8 cellular contexts compared by ENCODE assay signal in genomic region chr11:130068986-130069683, GRCh38.
DNase-seq lines count a peak whose midpoint lies in the region; TF ChIP-seq lines count a peak whose summit lies in the region.

No MANE protein-coding gene starts in this region.

- no peaks in the 10 kb centered on the region for H3K9me3 ChIP-seq in HAP-1
- H3K9me3 ChIP-seq in SU-DHL-6 (ENCODE audit: insufficient read depth, low read length) = no peaks in the 10 kb centered on the region

- no peaks in the 10 kb centered on the region for H3F3A ChIP-seq in SU-DHL-6 (ENCODE audit: insufficient read depth)

- TF ChIP-seq CTCF in GM12864 (IDR thresholded peaks at IDR 0.05; ENCODE audit: low read depth, low read length, missing control alignments) (no peak), LNCaP clone FGC (IDR thresholded peaks at IDR 0.05; ENCODE audit: control insufficient read depth, extremely low read depth, insufficient read depth) (no peak), SU-DHL-6 (IDR thresholded peaks at IDR 0.05; ENCODE audit: insufficient read depth, low read length, poor library complexity, severe bottlenecking) (no peak), astrocyte of the spinal cord (IDR thresholded peaks at IDR 0.05; ENCODE audit: low read depth, low read length) (peak; percentile 16), retinal pigment epithelial cell (conservative IDR thresholded peaks at IDR 0.05; ENCODE audit: low read depth, low read length) (peak; percentile 8)

- H3K4me2 ChIP-seq in SU-DHL-6 (ENCODE audit: low read depth, low read length, poor library complexity, severe bottlenecking) = peak overlapping the region; percentile 72

- no peaks in the 10 kb centered on the region for H3K36me3 ChIP-seq in HAP-1 (replicated peaks)
- no peaks in the 10 kb centered on the region for H3K36me3 ChIP-seq in SU-DHL-6 (ENCODE audit: low read length)

- H3K27me3 ChIP-seq in HAP-1 (ENCODE audit: low read depth) (no peaks in the 10 kb centered on the region), SU-DHL-6 (ENCODE audit: low read length) (no peaks in the 10 kb centered on the region)

- H4K20me1 ChIP-seq in SU-DHL-6 (ENCODE audit: low read depth, low read length) = 0 out of 2 replicates have a peak, but pooled peaks cover 3% of the 10 kb centered on the region

- H3K9me2 ChIP-seq in SU-DHL-6 (replicated peaks; ENCODE audit: insufficient read depth, low read length) = no peaks in the 10 kb centered on the region

- in situ Hi-C loops in HAP-1 (cut with MboI; ENCODE audit: low sequenced_read_pairs) = no loop called here
- in situ Hi-C loops in astrocyte of the spinal cord (cut with HindIII; ENCODE audit: low sequenced_read_pairs) = no loop called here

- H3K27ac ChIP-seq in SU-DHL-6 (ENCODE audit: low read depth, low read length) = no peak overlapping the region

- H2AFZ ChIP-seq in SU-DHL-6 (ENCODE audit: low read depth, low read length, severe bottlenecking) = peak overlapping the region; percentile 93

- peak; percentile 8 for DNase-seq in GM12864 (ENCODE audit: low read depth)
- peak in 1 of 2 experiments; percentile 84 for DNase-seq in HAP-1 (ENCODE audit: low spot score in 2 of 2)
- DNase-seq in LNCaP clone FGC (ENCODE audit: low read depth) = no peak
- DNase-seq in astrocyte of the spinal cord (ENCODE audit: low read depth, low spot score) = peak; percentile 90
- DNase-seq in hypothalamus (lab: John Stamatoyannopoulos, UW) = peak in 42 of 51 donors; percentile 29 to 87 (median 68)
- DNase-seq in retinal pigment epithelial cell (ENCODE audit: low read depth) = no peak
- DNase-seq in NK-92 treated with Interleukin-12 subunit alpha and Interleukin-12 subunit beta, amount 100 ng/mL, for 24 hours (lab: John Stamatoyannopoulos, UW) = no peak

- peak overlapping the region; percentile 65 for H3K9ac ChIP-seq in SU-DHL-6 (ENCODE audit: low read length)

- H3K79me2 ChIP-seq in SU-DHL-6 (ENCODE audit: insufficient read depth, low read length) = peaks cover 38% of the 10 kb centered on the region

- H3K4me3 ChIP-seq in GM12864 (ENCODE audit: low read depth, low read length) (peak overlapping the region; percentile 86), HAP-1 (peak overlapping the region; percentile 66), LNCaP clone FGC (ENCODE audit: low read depth, low read length) (peak overlapping the region; percentile 70), SU-DHL-6 (ENCODE audit: insufficient read depth, low read length, poor library complexity, severe bottlenecking) (peak overlapping the region; percentile 66), astrocyte of the spinal cord (ENCODE audit: low read depth, low read length) (peak overlapping the region; percentile 55), retinal pigment epithelial cell (ENCODE audit: low read length) (peak overlapping the region; percentile 68)

- H3K4me1 ChIP-seq in HAP-1 = peaks cover 11% of the 10 kb centered on the region

Comparison
In these comparisons a context has a peak if more than half of its experiments do, and no peak if none do; other contexts are left out.
1. DNase-seq: peak in GM12864 (single experiment), astrocyte of the spinal cord (single experiment) and hypothalamus (42 of 51); none in LNCaP clone FGC (single experiment), retinal pigment epithelial cell (single experiment) and NK-92 treated with Interleukin-12 subunit alpha and Interleukin-12 subunit beta, amount 100 ng/mL, for 24 hours (single experiment).
2. CTCF ChIP-seq: peak in astrocyte of the spinal cord (single experiment) and retinal pigment epithelial cell (single experiment); none in GM12864 (single experiment), LNCaP clone FGC (single experiment) and SU-DHL-6 (single experiment).
3. Peak in every context shown above with its lines, with median percentiles within 50 percentile points of each other: H3K4me3 ChIP-seq.